In the genomic region with DNA sequence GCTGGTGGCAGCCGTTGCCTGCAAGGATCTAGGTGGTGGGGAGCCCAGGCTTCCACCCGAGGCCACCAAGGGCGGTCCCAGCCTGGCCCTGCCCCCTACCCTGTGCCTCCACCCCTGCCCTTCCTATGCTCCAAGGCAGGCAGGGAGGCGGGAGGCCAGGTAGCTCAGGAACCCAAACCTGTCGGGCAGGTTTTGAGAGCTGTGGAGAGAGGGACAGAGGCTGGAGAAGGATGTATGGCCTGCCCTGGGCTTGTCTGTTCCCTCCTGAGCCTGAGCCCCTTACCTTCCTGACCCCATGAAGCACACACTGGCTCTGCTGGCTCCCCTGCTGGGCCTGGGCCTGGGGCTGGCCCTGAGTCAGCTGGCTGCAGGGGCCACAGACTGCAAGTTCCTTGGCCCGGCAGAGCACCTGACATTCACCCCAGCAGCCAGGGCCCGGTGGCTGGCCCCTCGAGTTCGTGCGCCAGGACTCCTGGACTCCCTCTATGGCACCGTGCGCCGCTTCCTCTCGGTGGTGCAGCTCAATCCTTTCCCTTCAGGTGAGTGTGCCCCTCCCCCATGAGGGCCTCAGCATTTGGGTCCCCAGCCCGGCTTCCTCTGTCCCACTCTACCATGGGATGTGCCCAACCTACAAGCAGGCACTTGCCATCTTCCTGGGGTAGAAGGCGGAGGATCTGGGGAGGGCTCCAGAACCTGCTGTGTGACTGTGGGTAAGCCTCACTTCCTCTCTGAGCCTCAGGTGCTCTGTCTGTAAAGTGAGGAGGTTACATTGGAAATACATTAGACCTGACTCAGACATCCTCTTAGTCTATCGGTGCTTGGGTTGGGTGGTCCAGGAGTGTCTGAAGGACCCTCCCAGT, we compare ENCODE assay signal across 11 cellular contexts. TPM values are rescaled to one million over a fixed set of nuclear protein-coding genes. Genes with fewer than 3 reads are reported as not detected.
A peak's percentile ranks its signal among the peaks of the same experiment; 100 is the strongest.
DNase-seq lines count a peak whose midpoint lies in the region; ATAC-seq and TF ChIP-seq lines count a peak whose summit lies in the region.
"Had no signal": no experiment of that assay in that cellular context is flagged by ENCODE, and none has a peak within 500 bp of the region (broad histone marks: within the 10 kb centered on the region; RNA-seq: fewer than 3 reads in every experiment).

A gene with protein sequence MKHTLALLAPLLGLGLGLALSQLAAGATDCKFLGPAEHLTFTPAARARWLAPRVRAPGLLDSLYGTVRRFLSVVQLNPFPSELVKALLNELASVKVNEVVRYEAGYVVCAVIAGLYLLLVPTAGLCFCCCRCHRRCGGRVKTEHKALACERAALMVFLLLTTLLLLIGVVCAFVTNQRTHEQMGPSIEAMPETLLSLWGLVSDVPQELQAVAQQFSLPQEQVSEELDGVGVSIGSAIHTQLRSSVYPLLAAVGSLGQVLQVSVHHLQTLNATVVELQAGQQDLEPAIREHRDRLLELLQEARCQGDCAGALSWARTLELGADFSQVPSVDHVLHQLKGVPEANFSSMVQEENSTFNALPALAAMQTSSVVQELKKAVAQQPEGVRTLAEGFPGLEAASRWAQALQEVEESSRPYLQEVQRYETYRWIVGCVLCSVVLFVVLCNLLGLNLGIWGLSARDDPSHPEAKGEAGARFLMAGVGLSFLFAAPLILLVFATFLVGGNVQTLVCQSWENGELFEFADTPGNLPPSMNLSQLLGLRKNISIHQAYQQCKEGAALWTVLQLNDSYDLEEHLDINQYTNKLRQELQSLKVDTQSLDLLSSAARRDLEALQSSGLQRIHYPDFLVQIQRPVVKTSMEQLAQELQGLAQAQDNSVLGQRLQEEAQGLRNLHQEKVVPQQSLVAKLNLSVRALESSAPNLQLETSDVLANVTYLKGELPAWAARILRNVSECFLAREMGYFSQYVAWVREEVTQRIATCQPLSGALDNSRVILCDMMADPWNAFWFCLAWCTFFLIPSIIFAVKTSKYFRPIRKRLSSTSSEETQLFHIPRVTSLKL (plus strand): TSS at position 159 of the 860 bp plus-strand sequence. CDS start 137 bp downstream, at position 296.

- no peaks in the 10 kb centered on the region for H3K9me3 ChIP-seq in colonic mucosa

- POLR2A ChIA-PET in activated naive CD8-positive, alpha-beta T cell treated with anti-CD3 and anti-CD28 coated beads, Interleukin-2, amount 10 ng/mL, durations not matched to agents 7 days and 5 days (lab: Charles Lee): no interaction called here
- POLR2A ChIA-PET in HEK293T (lab: Yijun Ruan, JAX): no interaction called here

- 66% methylated on average over 17 of the region's 17 CpGs for WGBS in urinary bladder

- no peaks in the 10 kb centered on the region for H3K9me3 Mint-ChIP-seq in activated naive CD8-positive, alpha-beta T cell treated with anti-CD3 and anti-CD28 coated beads, Interleukin-2, amount 10 ng/mL, durations not matched to agents 7 days and 5 days
- H3K9me3 Mint-ChIP-seq in activated naive CD8-positive, alpha-beta T cell treated with anti-CD3 and anti-CD28 coated beads, Interleukin-2, amount 50 U/mL, for 24 hours: no peaks in the 10 kb centered on the region
- no peaks in the 10 kb centered on the region for H3K9me3 Mint-ChIP-seq in mesothelial cell of epicardium

- no peaks in the 10 kb centered on the region for H3K4me1 Mint-ChIP-seq in activated naive CD8-positive, alpha-beta T cell treated with anti-CD3 and anti-CD28 coated beads, Interleukin-2, amount 10 ng/mL, durations not matched to agents 7 days and 5 days
- no peaks in the 10 kb centered on the region for H3K4me1 Mint-ChIP-seq in activated naive CD8-positive, alpha-beta T cell treated with anti-CD3 and anti-CD28 coated beads, Interleukin-2, amount 50 U/mL, for 24 hours
- peaks cover 13% of the 10 kb centered on the region for H3K4me1 Mint-ChIP-seq in mesothelial cell of epicardium
- H3K4me1 Mint-ChIP-seq: B cell had no signal

- no peaks in the 10 kb centered on the region for H3K36me3 Mint-ChIP-seq in activated naive CD8-positive, alpha-beta T cell treated with anti-CD3 and anti-CD28 coated beads, Interleukin-2, amount 10 ng/mL, durations not matched to agents 7 days and 5 days
- H3K36me3 Mint-ChIP-seq in activated naive CD8-positive, alpha-beta T cell treated with anti-CD3 and anti-CD28 coated beads, Interleukin-2, amount 50 U/mL, for 24 hours (ENCODE audit: low read depth): no peaks in the 10 kb centered on the region
- no peaks in the 10 kb centered on the region for H3K36me3 Mint-ChIP-seq in mesothelial cell of epicardium

- no peaks in the 10 kb centered on the region for H3K27me3 Mint-ChIP-seq in activated naive CD8-positive, alpha-beta T cell treated with anti-CD3 and anti-CD28 coated beads, Interleukin-2, amount 10 ng/mL, durations not matched to agents 7 days and 5 days
- H3K27me3 Mint-ChIP-seq in activated naive CD8-positive, alpha-beta T cell treated with anti-CD3 and anti-CD28 coated beads, Interleukin-2, amount 50 U/mL, for 24 hours: no peaks in the 10 kb centered on the region
- H3K27me3 Mint-ChIP-seq in mesothelial cell of epicardium (ENCODE audit: low read depth): no peaks in the 10 kb centered on the region
- H3K27me3 Mint-ChIP-seq: B cell had no signal

- H3K4me3 ChIP-seq in colonic mucosa (peak within 1 kb of the TSS; percentile 25), urinary bladder (ENCODE audit: low read depth, low read length) (peak within 1 kb of the TSS; percentile 14)

- H3K9ac ChIP-seq in colonic mucosa (ENCODE audit: low read depth in 2 of 2, low read length in 2 of 2): peak within 1 kb of the TSS; percentile 56 to 90

- DNase-seq in activated naive CD8-positive, alpha-beta T cell treated with anti-CD3 and anti-CD28 coated beads, Interleukin-2, amount 10 ng/mL, durations not matched to agents 7 days and 5 days: peak; percentile 19
- DNase-seq in activated naive CD8-positive, alpha-beta T cell treated with anti-CD3 and anti-CD28 coated beads, Interleukin-2, amount 50 U/mL, for 24 hours: no peak
- DNase-seq in colonic mucosa (peak; percentile 91), mesothelial cell of epicardium (ENCODE audit: low spot score in 2 of 2, unreplicated experiment in 2 of 2) (peak; percentile 10 to 59), DMS 273 (lab: John Stamatoyannopoulos, UW; ENCODE audit: unreplicated experiment) (no peak), HEK293T (ENCODE audit: extremely low spot score) (no peak)
- DNase-seq in stimulated activated CD4-positive, alpha-beta T cell treated with anti-CD3 and anti-CD28 coated beads, Interleukin-4, amount 100 ng/mL, for 1 hour: no peak
- DNase-seq: Karpas-422; stimulated activated CD4-positive, alpha-beta T cell treated with anti-CD3 and anti-CD28 coated beads, Interleukin-15, amount 100 ng/mL, for 24 hours had no signal

- H3K27ac ChIP-seq in colonic mucosa: peak within 1 kb of the TSS; percentile 44
- H3K27ac ChIP-seq in urinary bladder (ENCODE audit: low read depth): peak within 1 kb of the TSS; percentile 68

- CTCF ChIA-PET in HEK293T (lab: Yijun Ruan, JAX): no interaction called here

- peaks cover 4% of the 10 kb centered on the region for H3K4me1 ChIP-seq in colonic mucosa
- H3K4me1 ChIP-seq in urinary bladder (ENCODE audit: insufficient read depth): no peaks in the 10 kb centered on the region

- no peaks in the 10 kb centered on the region for H3K36me3 ChIP-seq in colonic mucosa
- no peaks in the 10 kb centered on the region for H3K36me3 ChIP-seq in urinary bladder (ENCODE audit: insufficient read depth)

- intact Hi-C loops in colonic mucosa (cut with DNase I): no loop called here

- H3K27me3 ChIP-seq in colonic mucosa: no peaks in the 10 kb centered on the region

- H3K27ac Mint-ChIP-seq in activated naive CD8-positive, alpha-beta T cell treated with anti-CD3 and anti-CD28 coated beads, Interleukin-2, amount 10 ng/mL, durations not matched to agents 7 days and 5 days: no peak within 1 kb of the TSS
- no peak within 1 kb of the TSS for H3K27ac Mint-ChIP-seq in activated naive CD8-positive, alpha-beta T cell treated with anti-CD3 and anti-CD28 coated beads, Interleukin-2, amount 50 U/mL, for 24 hours
- H3K27ac Mint-ChIP-seq in mesothelial cell of epicardium: peak within 1 kb of the TSS; percentile 64
- H3K27ac Mint-ChIP-seq: B cell had no signal

- ATAC-seq in activated naive CD8-positive, alpha-beta T cell treated with anti-CD3 and anti-CD28 coated beads, Interleukin-2, amount 10 ng/mL, durations not matched to agents 7 days and 5 days (ENCODE audit: low read depth): no peak
- ATAC-seq in activated naive CD8-positive, alpha-beta T cell treated with anti-CD3 and anti-CD28 coated beads, Interleukin-2, amount 50 U/mL, for 24 hours: no peak

- no peak within 1 kb of the TSS for H3K4me3 Mint-ChIP-seq in activated naive CD8-positive, alpha-beta T cell treated with anti-CD3 and anti-CD28 coated beads, Interleukin-2, amount 10 ng/mL, durations not matched to agents 7 days and 5 days
- no peak within 1 kb of the TSS for H3K4me3 Mint-ChIP-seq in activated naive CD8-positive, alpha-beta T cell treated with anti-CD3 and anti-CD28 coated beads, Interleukin-2, amount 50 U/mL, for 24 hours
- peak within 1 kb of the TSS; percentile 51 for H3K4me3 Mint-ChIP-seq in mesothelial cell of epicardium
- H3K4me3 Mint-ChIP-seq: B cell had no signal

- TF ChIP-seq CTCF in colonic mucosa (IDR thresholded peaks at IDR 0.05) (no peak), mesothelial cell of epicardium (IDR thresholded peaks at IDR 0.05; ENCODE audit: unreplicated experiment) (no peak)

TF ChIP-seq in HEK293T, 16 proteins besides CTCF, POLR2A, EP300 and RAD21 (continues in another document):
- no peak for TF ChIP-seq FOXA1 (IDR thresholded peaks at IDR 0.05)
- TF ChIP-seq SP1 (IDR thresholded peaks at IDR 0.05): no peak
- TF ChIP-seq ARNT (IDR thresholded peaks at IDR 0.05): no peak
- no peak for TF ChIP-seq FOXK2 (IDR thresholded peaks at IDR 0.05)
- TF ChIP-seq ZNF384 (IDR thresholded peaks at IDR 0.05): no peak
- TF ChIP-seq BHLHE40 (IDR thresholded peaks at IDR 0.05; ENCODE audit: borderline replicate concordance): no peak
- TF ChIP-seq SUZ12 (IDR thresholded peaks at IDR 0.05): no peak
- no peak for TF ChIP-seq L3MBTL2 (conservative IDR thresholded peaks at IDR 0.05)
- no peak for TF ChIP-seq FOXM1 (IDR thresholded peaks at IDR 0.05; ENCODE audit: borderline replicate concordance)
- TF ChIP-seq LEF1 (IDR thresholded peaks at IDR 0.05; ENCODE audit: borderline replicate concordance): no peak
- no peak for TF ChIP-seq NFRKB (IDR thresholded peaks at IDR 0.05)
- no peak for TF ChIP-seq CTBP1 (IDR thresholded peaks at IDR 0.05; ENCODE audit: borderline replicate concordance)
- no peak for TF ChIP-seq TARDBP (IDR thresholded peaks at IDR 0.05)
- no peak for TF ChIP-seq HDGF (IDR thresholded peaks at IDR 0.05; ENCODE audit: borderline replicate concordance)

RNA-seq across cellular contexts. Expression of the gene that starts here (rescaled TPM):
- total RNA-seq in activated naive CD8-positive, alpha-beta T cell treated with anti-CD3 and anti-CD28 coated beads, Interleukin-2, amount 10 ng/mL, durations not matched to agents 7 days and 5 days: 1 to 10 TPM in 1 of 2 experiments, under 1 TPM in 1; 0.82 to 1.0 TPM
- total RNA-seq in colonic mucosa (10 to 100 TPM; 27.4 to 63.4 TPM), mesothelial cell of epicardium (20.3 to 23.5 TPM (median 22.1 TPM) in 3 replicates), urinary bladder (13.6 TPM)
- polyA plus RNA-seq in urinary bladder: 25.1 TPM

Comparison
In these comparisons a context has a peak if more than half of its experiments do, and no peak if none do; other contexts are left out.
1. DNase-seq: peak in activated naive CD8-positive, alpha-beta T cell treated with anti-CD3 and anti-CD28 coated beads, Interleukin-2, amount 10 ng/mL, durations not matched to agents 7 days and 5 days (single experiment), colonic mucosa (single experiment) and mesothelial cell of epicardium (2 of 2); none in activated naive CD8-positive, alpha-beta T cell treated with anti-CD3 and anti-CD28 coated beads, Interleukin-2, amount 50 U/mL, for 24 hours (single experiment), DMS 273 (single experiment), HEK293T (single experiment) and stimulated activated CD4-positive, alpha-beta T cell treated with anti-CD3 and anti-CD28 coated beads, Interleukin-4, amount 100 ng/mL, for 1 hour (single experiment).